7 cellular contexts compared by ENCODE assay signal in genomic region chr2:38508311-38509039, GRCh38.
DNase-seq lines count a peak whose midpoint lies in the region; ATAC-seq and TF ChIP-seq lines count a peak whose summit lies in the region.

No MANE protein-coding gene starts in this region.

- H3K27me3 ChIP-seq in NT2/D1 (ENCODE audit: insufficient read depth, insufficient read length) = no peaks in the 10 kb centered on the region

- ATAC-seq in GM18505 (IDR thresholded peaks at IDR 0.05; ENCODE audit: unreplicated experiment) (peak; percentile 71), naive B cell (ENCODE audit: low read depth in 2 of 2) (peak; percentile 79 to 89)
- peak; percentile 92 for ATAC-seq in activated CD8-positive, alpha-beta memory T cell treated with anti-CD3 and anti-CD28 coated beads, Interleukin-2, amount 10 ng/mL, durations not matched to agents 7 days and 5 days

- no peaks in the 10 kb centered on the region for H3K36me3 ChIP-seq in NT2/D1 (ENCODE audit: insufficient read depth, insufficient read length, low read length)

- H3K4me1 ChIP-seq in NT2/D1 (ENCODE audit: insufficient read depth, insufficient read length) = no peaks in the 10 kb centered on the region

- no peak overlapping the region for H3K9ac ChIP-seq in NT2/D1 (ENCODE audit: insufficient read length, low read depth)

- H3K4me3 Mint-ChIP-seq in activated CD8-positive, alpha-beta memory T cell treated with anti-CD3 and anti-CD28 coated beads, Interleukin-2, amount 10 ng/mL, durations not matched to agents 7 days and 5 days = no peak overlapping the region
- no peak overlapping the region for H3K4me3 Mint-ChIP-seq in naive B cell

- CTCF ChIA-PET in activated CD8-positive, alpha-beta memory T cell treated with anti-CD3 and anti-CD28 coated beads, Interleukin-2, amount 10 ng/mL, durations not matched to agents 7 days and 5 days (lab: Charles Lee) = interaction anchor here (0.6 to 3.6 kb wide), 38 partner anchors 9 to 1112 kb away, joined by 3 to 92 read pairs (median 4); no protein-coding TSS in a partner anchor

- peaks cover 4% of the 10 kb centered on the region for H3K36me3 Mint-ChIP-seq in activated CD8-positive, alpha-beta memory T cell treated with anti-CD3 and anti-CD28 coated beads, Interleukin-2, amount 10 ng/mL, durations not matched to agents 7 days and 5 days
- peaks cover 0 to 8% of the 10 kb centered on the region in 2 donors for H3K36me3 Mint-ChIP-seq in naive B cell

- H3K4me3 ChIP-seq in NT2/D1 (ENCODE audit: insufficient read length, low read depth) = no peak overlapping the region

- H3K9me3 ChIP-seq in NT2/D1 (ENCODE audit: insufficient read depth, low read length) = no peaks in the 10 kb centered on the region

- peaks cover 14% of the 10 kb centered on the region for H3K4me1 Mint-ChIP-seq in activated CD8-positive, alpha-beta memory T cell treated with anti-CD3 and anti-CD28 coated beads, Interleukin-2, amount 10 ng/mL, durations not matched to agents 7 days and 5 days
- H3K4me1 Mint-ChIP-seq in naive B cell = peaks cover 0 to 8% (median 4%) of the 10 kb centered on the region in 3 donors

- DNase-seq in HK-2 (ENCODE audit: unreplicated experiment) (peak; percentile 69), NT2/D1 (ENCODE audit: low read depth, low spot score) (peak; percentile 93), erythroblast (lab: John Stamatoyannopoulos, UW) (peak; percentile 91 to 92), naive B cell (peak; percentile 60)
- peak; percentile 88 for DNase-seq in activated CD8-positive, alpha-beta memory T cell treated with anti-CD3 and anti-CD28 coated beads, Interleukin-2, amount 10 ng/mL, durations not matched to agents 7 days and 5 days
- DNase-seq in stimulated activated CD8-positive, alpha-beta memory T cell treated with anti-CD3 and anti-CD28 coated beads, Interleukin-7, amount 100 ng/mL, for 48 hours (ENCODE audit: extremely low read depth in 1 of 2, low read depth in 1 of 2) = peak; percentile 33 to 71

- TF ChIP-seq POLR2A in GM18505 (IDR thresholded peaks at IDR 0.05; ENCODE audit: borderline replicate concordance, extremely low read depth, insufficient read depth, insufficient read length) (no peak), erythroblast (IDR thresholded peaks at IDR 0.05; ENCODE audit: low read length) (no peak)

- H3K27ac Mint-ChIP-seq in activated CD8-positive, alpha-beta memory T cell treated with anti-CD3 and anti-CD28 coated beads, Interleukin-2, amount 10 ng/mL, durations not matched to agents 7 days and 5 days = no peak overlapping the region
- peak overlapping the region in 3 of 6 donors; percentile 42 to 94 (median 81) for H3K27ac Mint-ChIP-seq in naive B cell

- H3K27me3 Mint-ChIP-seq in activated CD8-positive, alpha-beta memory T cell treated with anti-CD3 and anti-CD28 coated beads, Interleukin-2, amount 10 ng/mL, durations not matched to agents 7 days and 5 days = peaks cover 3% of the 10 kb centered on the region
- peaks cover under 1 to 18% (median 5%) of the 10 kb centered on the region in 3 donors for H3K27me3 Mint-ChIP-seq in naive B cell

- peaks cover 7% of the 10 kb centered on the region for H3K9me3 Mint-ChIP-seq in activated CD8-positive, alpha-beta memory T cell treated with anti-CD3 and anti-CD28 coated beads, Interleukin-2, amount 10 ng/mL, durations not matched to agents 7 days and 5 days (ENCODE audit: low read depth)
- peaks cover 0 to 10% (median 5%) of the 10 kb centered on the region in 7 donors for H3K9me3 Mint-ChIP-seq in naive B cell
